In the genomic region with DNA sequence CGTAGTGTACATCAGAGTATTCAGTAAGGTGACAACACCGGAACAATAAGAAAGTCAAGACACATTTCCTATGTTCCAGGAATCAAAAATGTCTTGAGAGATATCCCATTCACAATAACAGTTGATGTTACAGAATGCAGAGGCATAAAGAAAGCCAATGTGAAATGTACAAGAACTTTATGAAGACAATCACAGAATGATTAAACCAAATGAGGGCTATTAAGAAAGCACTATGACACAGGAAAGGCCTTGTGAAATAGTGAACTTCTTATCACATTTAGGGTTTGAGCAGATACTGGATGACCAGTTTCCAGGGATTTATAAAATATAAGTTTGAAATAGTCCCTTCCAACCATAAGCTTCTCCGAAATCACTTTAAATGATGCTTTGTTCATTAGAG, we compare ENCODE assay signal across 5 cellular contexts. TPM values are rescaled to one million over a fixed set of nuclear protein-coding genes. Genes with fewer than 3 reads are reported as not detected.
"Had no signal": no experiment of that assay in that cellular context is flagged by ENCODE, and none has a peak within 500 bp of the region (broad histone marks: within the 10 kb centered on the region; RNA-seq: fewer than 3 reads in every experiment).

No MANE protein-coding gene starts in this region.

- DNase-seq: H9, HCEC 1CT, IMR-90 had no signal

- ATAC-seq: GM23338 had no signal

- H3K4me3 ChIP-seq: GM23338 had no signal

RNA-seq across cellular contexts. Expression of a gene that starts 52.7 kb away (rescaled TPM):
- total RNA-seq: HT-29 had no signal
